ENCODE assay signal across 12 cellular contexts in genomic region chr11:61555051-61555969, GRCh38.
DNase-seq lines count a peak whose midpoint lies in the region; ATAC-seq and TF ChIP-seq lines count a peak whose summit lies in the region.
"Had no signal": no experiment of that assay in that cellular context is flagged by ENCODE, and none has a peak within 500 bp of the region (broad histone marks: within the 10 kb centered on the region; RNA-seq: fewer than 3 reads in every experiment).

No MANE protein-coding gene starts in this region.

- no peak overlapping the region for H3K4me3 ChIP-seq in fibroblast of pulmonary artery (replicated peaks; ENCODE audit: low read depth, low read length)

- DNase-seq in NCI-H345 (lab: John Stamatoyannopoulos, UW) (peak; percentile 45), NCI-H345 treated with DMSO at 0.1 percent for 48 hours (lab: John Stamatoyannopoulos, UW; ENCODE audit: unreplicated experiment) (no peak), NCI-H748 (lab: John Stamatoyannopoulos, UW; ENCODE audit: unreplicated experiment) (peak; percentile 70), fibroblast of pulmonary artery (ENCODE audit: low read depth) (no peak), retina (peak; percentile 72), midbrain (lab: John Stamatoyannopoulos, UW) (no peak)
- DNase-seq in NK-92 treated with Interleukin-12 subunit alpha and Interleukin-12 subunit beta, amount 100 ng/mL, for 24 hours (lab: John Stamatoyannopoulos, UW) = no peak
- DNase-seq: activated effector memory CD4-positive, alpha-beta T cell treated with anti-CD3 and anti-CD28 coated beads, Interleukin-2, amount 50 U/mL, for 16 hours; erythroblast; NCI-H446 treated with DMSO at 0.1 percent for 48 hours; stimulated activated CD4-positive, alpha-beta T cell treated with anti-CD3 and anti-CD28 coated beads, Interleukin-2, amount 100 ng/mL, for 24 hours had no signal

- ATAC-seq in GM19035 (IDR thresholded peaks at IDR 0.05; ENCODE audit: unreplicated experiment) = no peak

- TF ChIP-seq CTCF in fibroblast of pulmonary artery (IDR thresholded peaks at IDR 0.05; ENCODE audit: low read length, missing control alignments) = peak; percentile 3

Comparison
In these comparisons a context has a peak if more than half of its experiments do, and no peak if none do; other contexts are left out.
1. DNase-seq: peak in NCI-H345 (single experiment), NCI-H748 (single experiment) and retina (single experiment); none in NCI-H345 treated with DMSO at 0.1 percent for 48 hours (single experiment), fibroblast of pulmonary artery (single experiment), midbrain (single experiment) and NK-92 treated with Interleukin-12 subunit alpha and Interleukin-12 subunit beta, amount 100 ng/mL, for 24 hours (single experiment).